In the genomic region with DNA sequence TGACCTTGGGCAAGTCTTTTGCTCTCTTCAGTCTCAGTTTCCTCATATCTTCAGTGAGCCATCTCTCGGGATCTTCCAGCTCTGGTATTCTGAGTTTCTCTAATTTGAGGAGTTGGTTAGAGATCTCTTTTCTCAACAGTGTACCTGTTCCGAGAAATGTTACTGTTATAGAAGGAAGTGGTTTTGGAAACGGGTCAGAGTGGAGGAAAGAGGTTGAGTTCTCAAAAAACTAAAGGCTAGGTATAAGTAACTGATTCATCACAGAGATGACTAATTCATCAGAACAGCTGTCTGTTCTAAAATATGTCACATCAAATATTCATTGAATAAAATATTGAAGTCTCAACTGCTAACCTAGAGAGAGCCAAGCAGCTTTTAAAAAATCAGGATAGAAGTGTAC, we compare ENCODE assay signal across 12 cellular contexts.
DNase-seq lines count a peak whose midpoint lies in the region; ATAC-seq and TF ChIP-seq lines count a peak whose summit lies in the region.
"Had no signal": no experiment of that assay in that cellular context is flagged by ENCODE, and none has a peak within 500 bp of the region (broad histone marks: within the 10 kb centered on the region; RNA-seq: fewer than 3 reads in every experiment).

No MANE protein-coding gene starts in this region.

- intact Hi-C loops in heart right ventricle (cut with DNase I) (loop anchor here in 7 of 10 donors (5.0 to 10.0 kb wide), 5 partner anchors 62 to 312 kb away; a partner anchor contains a TSS), cardiac septum (cut with DNase I) (loop anchor here (2.0 to 10.0 kb wide), 2 partner anchors 106 to 182 kb away; a partner anchor contains a TSS), sciatic nerve (cut with DNase I) (no loop called here)

- TF ChIP-seq CTCF in heart right ventricle (IDR thresholded peaks at IDR 0.05) = no peak

- peaks cover 14 to 67% (median 46%) of the 10 kb centered on the region in 9 donors for H3K4me1 ChIP-seq in heart right ventricle
- H3K4me1 ChIP-seq: prostate gland had no signal

- no peaks in the 10 kb centered on the region for H3K9me3 ChIP-seq in heart right ventricle
- H3K9me3 ChIP-seq: prostate gland had no signal

- WGBS in heart right ventricle, 2 donors = 49 to 63% methylated on average over 3 of the region's 3 CpGs

- H3K4me1 Mint-ChIP-seq in activated naive CD8-positive, alpha-beta T cell treated with anti-CD3 and anti-CD28 coated beads for 36 hours = peaks cover 13% of the 10 kb centered on the region

- H3K4me3 Mint-ChIP-seq in activated naive CD8-positive, alpha-beta T cell treated with anti-CD3 and anti-CD28 coated beads for 36 hours = no peak overlapping the region

- no peak overlapping the region for H3K4me3 ChIP-seq in heart right ventricle
- H3K4me3 ChIP-seq: prostate gland had no signal

- no peak for DNase-seq in heart right ventricle
- no peak for DNase-seq in cardiac septum (ENCODE audit: low spot score)
- no peak for DNase-seq in activated naive CD8-positive, alpha-beta T cell treated with anti-CD3 and anti-CD28 coated beads for 36 hours
- no peak for DNase-seq in substantia nigra (lab: John Stamatoyannopoulos, UW)
- DNase-seq in SHP77 (lab: John Stamatoyannopoulos, UW) = no peak
- no peak for DNase-seq in sciatic nerve (ENCODE audit: low spot score)
- DNase-seq: NCI-H524 treated with DMSO at 0.1 percent for 48 hours; stimulated activated CD8-positive, alpha-beta memory T cell treated with anti-CD3 and anti-CD28 coated beads, Interleukin-4, amount 100 ng/mL, for 48 hours had no signal

- H3K36me3 ChIP-seq in heart right ventricle = peaks cover 0 to 15% (median 0%) of the 10 kb centered on the region in 9 donors
- H3K36me3 ChIP-seq: prostate gland had no signal

- H3K27ac ChIP-seq in heart right ventricle = peak overlapping the region; percentile 31 to 81 (median 68)
- peak overlapping the region; percentile 86 for H3K27ac ChIP-seq in substantia nigra (ENCODE audit: low read depth, low read length, poor library complexity, severe bottlenecking)
- H3K27ac ChIP-seq: C4-2B, prostate gland had no signal

- H3K27ac Mint-ChIP-seq in activated naive CD8-positive, alpha-beta T cell treated with anti-CD3 and anti-CD28 coated beads for 36 hours = peak overlapping the region; percentile 67

- no peaks in the 10 kb centered on the region for H3K27me3 ChIP-seq in heart right ventricle

- H3K36me3 Mint-ChIP-seq in activated naive CD8-positive, alpha-beta T cell treated with anti-CD3 and anti-CD28 coated beads for 36 hours = no peaks in the 10 kb centered on the region

- H3K27me3 Mint-ChIP-seq in activated naive CD8-positive, alpha-beta T cell treated with anti-CD3 and anti-CD28 coated beads for 36 hours = no peaks in the 10 kb centered on the region

- ATAC-seq in heart right ventricle = no peak
- ATAC-seq in HG03354 (IDR thresholded peaks at IDR 0.05; ENCODE audit: poor library complexity, severe bottlenecking, unreplicated experiment) = peak; percentile 76
- ATAC-seq in HG02798 (IDR thresholded peaks at IDR 0.05; ENCODE audit: poor library complexity, unreplicated experiment) = no peak
- no peak for ATAC-seq in sciatic nerve

- H3K9me3 Mint-ChIP-seq in activated naive CD8-positive, alpha-beta T cell treated with anti-CD3 and anti-CD28 coated beads for 36 hours = peaks cover 1% of the 10 kb centered on the region
